Comparison of ENCODE assay signal across 16 cellular contexts in genomic region chr7:77738871-77739270, GRCh38. TPM values are rescaled to one million over a fixed set of nuclear protein-coding genes. Genes with fewer than 3 reads are reported as not detected.
DNase-seq lines count a peak whose midpoint lies in the region; TF ChIP-seq lines count a peak whose summit lies in the region.
"Had no signal": no experiment of that assay in that cellular context is flagged by ENCODE, and none has a peak within 500 bp of the region (broad histone marks: within the 10 kb centered on the region; RNA-seq: fewer than 3 reads in every experiment).

No MANE protein-coding gene starts in this region.

- H3K27ac Mint-ChIP-seq in MCF 10A (ENCODE audit: low read depth, unreplicated experiment) = no peak overlapping the region
- H3K27ac Mint-ChIP-seq: activated CD8-positive, alpha-beta T cell treated with anti-CD3 and anti-CD28 coated beads for 36 hours; B cell had no signal

- peak; percentile 9 for DNase-seq in MCF 10A (ENCODE audit: unreplicated experiment)
- no peak for DNase-seq in mammary epithelial cell
- DNase-seq in T1000 (lab: John Stamatoyannopoulos, UW) = peak; percentile 13
- peak; percentile 53 to 63 for DNase-seq in foreskin fibroblast
- DNase-seq in GM20000 (ENCODE audit: low spot score) = no peak
- no peak for DNase-seq in NCI-H1417 (lab: John Stamatoyannopoulos, UW)
- no peak for DNase-seq in Kasumi-1 (lab: John Stamatoyannopoulos, UW)
- DNase-seq in NCI-H510A (lab: John Stamatoyannopoulos, UW) = no peak
- DNase-seq: activated CD8-positive, alpha-beta T cell treated with anti-CD3 and anti-CD28 coated beads for 36 hours; activated effector memory CD4-positive, alpha-beta T cell treated with anti-CD3 and anti-CD28 coated beads, Interleukin-2, amount 50 U/mL, for 16 hours; DND-41; lower lobe of right lung; NCI-H2171 treated with DMSO at 0.1 percent for 48 hours; nucleus accumbens; tibial artery had no signal

- H3K4me3 ChIP-seq in mammary epithelial cell (replicated peaks in 1 of 3; ENCODE audit: insufficient read depth in 1 of 3, low read depth in 2 of 3, low read length in 3 of 3) (no peak overlapping the region), foreskin fibroblast (ENCODE audit: low read depth in 1 of 2, low read length in 2 of 2) (no peak overlapping the region)
- H3K4me3 ChIP-seq: lower lobe of right lung, tibial artery had no signal

- BruUV-seq in MCF 10A (replicated peaks; lab: Mats Ljungman, UMichigan) = no TSS peak
- no TSS peak for BruUV-seq in mammary epithelial cell (replicated peaks; lab: Mats Ljungman, UMichigan)

- H3K4me1 Mint-ChIP-seq in MCF 10A (ENCODE audit: insufficient read depth, unreplicated experiment) = no peaks in the 10 kb centered on the region

- H3K27me3 Mint-ChIP-seq in MCF 10A (ENCODE audit: insufficient read depth, unreplicated experiment) = no peaks in the 10 kb centered on the region
- H3K27me3 Mint-ChIP-seq: activated CD8-positive, alpha-beta T cell treated with anti-CD3 and anti-CD28 coated beads for 36 hours; B cell had no signal

- CTCF ChIA-PET in MCF 10A (lab: Yijun Ruan, JAX) = interaction anchor here (0.6 to 1.8 kb wide), 2 partner anchors 81 to 161 kb away, joined by 3 to 7 read pairs; no protein-coding TSS in a partner anchor
- CTCF ChIA-PET in mammary epithelial cell (lab: Charles Lee; ENCODE audit: low non-redundant PET) = no interaction called here

- H3K4me2 ChIP-seq in mammary epithelial cell (ENCODE audit: insufficient read depth, low read depth, low read length) = no peak overlapping the region

- TF ChIP-seq CTCF in MCF 10A (IDR thresholded peaks at IDR 0.05; ENCODE audit: unreplicated experiment) = no peak
- TF ChIP-seq CTCF in mammary epithelial cell (conservative IDR thresholded peaks at IDR 0.05 in 1 of 2, IDR thresholded peaks at IDR 0.05 in 1 of 2; ENCODE audit: extremely low read depth in 1 of 2, insufficient read depth in 1 of 2, low read depth in 1 of 2, low read length in 2 of 2) = no peak
- no peak for TF ChIP-seq CTCF in foreskin fibroblast (IDR thresholded peaks at IDR 0.05; ENCODE audit: low read depth, low read length)
- no peak for TF ChIP-seq CTCF in GM20000 (IDR thresholded peaks at IDR 0.05; ENCODE audit: extremely low read depth, missing control alignments)

- no peak overlapping the region for H3K4me3 Mint-ChIP-seq in MCF 10A (ENCODE audit: unreplicated experiment)
- H3K4me3 Mint-ChIP-seq: activated CD8-positive, alpha-beta T cell treated with anti-CD3 and anti-CD28 coated beads for 36 hours; B cell had no signal

- no peak overlapping the region for H3K27ac ChIP-seq in mammary epithelial cell (ENCODE audit: insufficient read depth, low read depth, low read length)
- H3K27ac ChIP-seq: lower lobe of right lung, tibial artery had no signal

- no peaks in the 10 kb centered on the region for H3K9me3 ChIP-seq in mammary epithelial cell (replicated peaks; ENCODE audit: insufficient read depth, low read length)
- H3K9me3 ChIP-seq: lower lobe of right lung, tibial artery had no signal

- intact Hi-C loops in MCF 10A (cut with micrococcal nuclease) (no loop called here), mammary epithelial cell (cut with micrococcal nuclease) (no loop called here)

- H2AFZ ChIP-seq in mammary epithelial cell (ENCODE audit: low read depth, low read length) = no peak overlapping the region

- H3K27me3 ChIP-seq in mammary epithelial cell (ENCODE audit: insufficient read depth, low read length) = no peaks in the 10 kb centered on the region
- H3K27me3 ChIP-seq: tibial artery had no signal

- H3K36me3 ChIP-seq in mammary epithelial cell (ENCODE audit: insufficient read depth, low read length) = peaks cover 6% of the 10 kb centered on the region

- H3K4me1 ChIP-seq in mammary epithelial cell (ENCODE audit: insufficient read depth, low read length) = no peaks in the 10 kb centered on the region

- H4K20me1 ChIP-seq in mammary epithelial cell (ENCODE audit: insufficient read depth, low read length) = no peaks in the 10 kb centered on the region

- POLR2A ChIA-PET in MCF 10A (lab: Yijun Ruan, JAX) = interaction anchor here (0.9 to 1.8 kb wide), 2 partner anchors 43 to 64 kb away, joined by 4 to 7 read pairs; partner anchors contain the start of gene RSBN1L

- H3K9me3 Mint-ChIP-seq in MCF 10A (ENCODE audit: unreplicated experiment) = no peaks in the 10 kb centered on the region
- H3K9me3 Mint-ChIP-seq: activated CD8-positive, alpha-beta T cell treated with anti-CD3 and anti-CD28 coated beads for 36 hours had no signal

- H3K79me2 ChIP-seq in mammary epithelial cell (ENCODE audit: insufficient read depth, low read length) = peaks cover 29% of the 10 kb centered on the region

- dilution Hi-C loops in mammary epithelial cell (cut with HindIII; ENCODE audit: low sequenced_read_pairs) = no loop called here

- in situ Hi-C loops in mammary epithelial cell (cut with MboI; ENCODE audit: low sequenced_read_pairs in 2 of 2) = loop anchor here in 1 of 2 donors (10.0 kb wide), 1 partner anchor 56 kb away; the partner anchor contains the start of genes PHTF2 and TMEM60

- H3K9ac ChIP-seq in mammary epithelial cell (ENCODE audit: insufficient read depth, low read length) = no peak overlapping the region

- 97% methylated on average over 3 of the region's 3 CpGs for WGBS in mammary epithelial cell (ENCODE audit: low coverage, missing lambda C conversion rate)

- peaks cover 26% of the 10 kb centered on the region for H3K36me3 Mint-ChIP-seq in MCF 10A (ENCODE audit: insufficient read depth, unreplicated experiment)

RNA-seq across cellular contexts. Expression of gene RSBN1L, which starts 42.6 kb away (rescaled TPM):
- 10.9 and 12.1 TPM in 2 replicates for total RNA-seq in MCF 10A (2022)
- 10 to 100 TPM in 1 of 2 donors, 1 to 10 TPM in 1; 8.8 to 12.8 TPM for total RNA-seq in mammary epithelial cell
- polyA plus RNA-seq in mammary epithelial cell = 5.0 TPM
- 36.5 TPM for polyA minus RNA-seq in mammary epithelial cell

RNA-seq across cellular contexts. Expression of gene TMEM60, which starts 59.4 kb away (rescaled TPM):
- total RNA-seq in MCF 10A (2022) (7.1 and 11.6 TPM in 2 replicates), mammary epithelial cell (10 to 100 TPM in 1 of 2 donors, 1 to 10 TPM in 1; 9.5 to 12.8 TPM)
- 18.6 TPM for polyA plus RNA-seq in mammary epithelial cell
- polyA minus RNA-seq in mammary epithelial cell = 3.4 TPM

RNA-seq across cellular contexts. Expression of gene PHTF2, which starts 59.7 kb away (rescaled TPM):
- total RNA-seq in MCF 10A (2022) = 12.6 and 16.0 TPM in 2 replicates
- total RNA-seq in mammary epithelial cell = 10 to 100 TPM; 19.8 to 26.4 TPM
- 15.2 TPM for polyA plus RNA-seq in mammary epithelial cell
- polyA minus RNA-seq in mammary epithelial cell = 21.5 TPM

Comparison
In these comparisons a context has a peak if more than half of its experiments do, and no peak if none do; other contexts are left out.
1. DNase-seq: peak in MCF 10A (single experiment), T1000 (single experiment) and foreskin fibroblast (2 of 2); none in mammary epithelial cell (single experiment), GM20000 (single experiment), NCI-H1417 (0 of 3), Kasumi-1 (0 of 2) and NCI-H510A (single experiment).